Comparison of ENCODE assay signal across 16 cellular contexts in the genomic region with DNA sequence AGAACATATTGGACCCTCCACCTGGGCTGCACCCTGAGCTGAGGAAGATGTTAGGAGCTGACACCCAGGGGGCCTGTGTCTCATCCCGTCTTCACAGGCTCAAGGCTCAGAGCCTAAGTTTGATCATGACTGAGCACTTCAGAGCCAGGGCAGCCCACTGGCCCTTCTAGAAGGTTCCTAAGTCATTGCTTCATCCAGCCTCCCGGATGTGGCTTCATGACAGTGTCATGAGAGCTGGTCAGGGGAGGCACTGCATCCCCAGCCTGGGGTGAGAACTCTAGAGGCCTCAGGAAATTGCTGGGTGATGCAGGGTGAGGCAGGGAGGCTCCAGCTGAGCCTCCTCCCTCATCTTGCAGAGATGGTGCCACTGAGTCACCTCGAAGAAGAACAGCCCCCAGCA. TPM values are rescaled to one million over a fixed set of nuclear protein-coding genes. Genes with fewer than 3 reads are reported as not detected.
A peak's percentile ranks its signal among the peaks of the same experiment; 100 is the strongest.
DNase-seq lines count a peak whose midpoint lies in the region; ATAC-seq and TF ChIP-seq lines count a peak whose summit lies in the region.
"Had no signal": no experiment of that assay in that cellular context is flagged by ENCODE, and none has a peak within 500 bp of the region (broad histone marks: within the 10 kb centered on the region; RNA-seq: fewer than 3 reads in every experiment).

No MANE protein-coding gene starts in this region.

- ATAC-seq in left lung (no peak), GM18868 (IDR thresholded peaks at IDR 0.05; ENCODE audit: unreplicated experiment) (no peak)

- H3K27ac ChIP-seq in osteoblast (ENCODE audit: low read depth, low read length) (no peak overlapping the region), left lung (peak overlapping the region in 1 of 2 donors; percentile 55), endodermal cell (ENCODE audit: low read depth, low read length) (no peak overlapping the region)
- H3K27ac ChIP-seq: adrenal gland, suprapubic skin had no signal

- intact Hi-C loops in activated T-helper 2 cell treated with anti-CD3 and anti-CD28 coated beads, Interferon-gamma antibody, Interleukin-2, Interleukin-4, amounts not matched to agents 10 μg/mL and 5 μg/mL and 100 μg/mL, durations not matched to agents 14 hours and 24 hours and 36 hours (cut with micrococcal nuclease), result no loop called here
- intact Hi-C loops in left lung (cut with DNase I), result no loop called here

- no peaks in the 10 kb centered on the region for H3K27me3 Mint-ChIP-seq in activated T-helper 2 cell treated with anti-CD3 and anti-CD28 coated beads, Interferon-gamma antibody, Interleukin-2, Interleukin-4, amounts not matched to agents 10 μg/mL and 5 μg/mL and 100 μg/mL, durations not matched to agents 14 hours and 24 hours and 36 hours (ENCODE audit: low read depth)
- no peaks in the 10 kb centered on the region for H3K27me3 Mint-ChIP-seq in endodermal cell (ENCODE audit: insufficient read depth)

- TF ChIP-seq CTCF in osteoblast (IDR thresholded peaks at IDR 0.05; ENCODE audit: extremely low read depth, low read depth, low read length) (no peak), left lung (IDR thresholded peaks at IDR 0.05) (no peak), endodermal cell (conservative IDR thresholded peaks at IDR 0.05) (no peak)

- H3K9me3 Mint-ChIP-seq in activated T-helper 2 cell treated with anti-CD3 and anti-CD28 coated beads, Interferon-gamma antibody, Interleukin-2, Interleukin-4, amounts not matched to agents 10 μg/mL and 5 μg/mL and 100 μg/mL, durations not matched to agents 14 hours and 24 hours and 36 hours, result no peaks in the 10 kb centered on the region
- H3K9me3 Mint-ChIP-seq in endodermal cell, result no peaks in the 10 kb centered on the region

- H3K4me1 Mint-ChIP-seq in activated T-helper 2 cell treated with anti-CD3 and anti-CD28 coated beads, Interferon-gamma antibody, Interleukin-2, Interleukin-4, amounts not matched to agents 10 μg/mL and 5 μg/mL and 100 μg/mL, durations not matched to agents 14 hours and 24 hours and 36 hours (ENCODE audit: low read depth), result peaks cover 8% of the 10 kb centered on the region
- H3K4me1 Mint-ChIP-seq in endodermal cell, result no peaks in the 10 kb centered on the region

- peaks cover 1% of the 10 kb centered on the region for H4K20me1 ChIP-seq in osteoblast (ENCODE audit: insufficient read depth, low read length)

- H3K36me3 ChIP-seq in osteoblast (ENCODE audit: insufficient read depth, low read length) (peaks cover 31% of the 10 kb centered on the region), left lung (peaks cover 0 to 96% of the 10 kb centered on the region in 2 donors), endodermal cell (ENCODE audit: control insufficient read depth, insufficient read depth, low read length) (peaks cover 47% of the 10 kb centered on the region)

- WGBS in endodermal cell (ENCODE audit: insufficient coverage in 1 of 2, insufficient read length in 1 of 2), 2 experiments, result 93 to 100% methylated on average over 3 of the region's 3 CpGs

- H2AFZ ChIP-seq in osteoblast (ENCODE audit: low read length), result no peak overlapping the region

- H3K4me3 ChIP-seq in osteoblast (ENCODE audit: insufficient read depth, low read length), result no peak overlapping the region
- no peak overlapping the region for H3K4me3 ChIP-seq in left lung
- no peak overlapping the region for H3K4me3 ChIP-seq in endodermal cell (ENCODE audit: low read length)
- H3K4me3 ChIP-seq: adrenal gland, suprapubic skin had no signal

- H3K27ac Mint-ChIP-seq in activated T-helper 2 cell treated with anti-CD3 and anti-CD28 coated beads, Interferon-gamma antibody, Interleukin-2, Interleukin-4, amounts not matched to agents 10 μg/mL and 5 μg/mL and 100 μg/mL, durations not matched to agents 14 hours and 24 hours and 36 hours, result peak overlapping the region; percentile 24
- no peak overlapping the region for H3K27ac Mint-ChIP-seq in endodermal cell

- no peak overlapping the region for H3K9ac ChIP-seq in endodermal cell (ENCODE audit: extremely low read depth, low read length, poor library complexity, severe bottlenecking)

- no peak overlapping the region for H3K4me2 ChIP-seq in osteoblast (ENCODE audit: insufficient read depth, low read length)

- H3K27me3 ChIP-seq in osteoblast (ENCODE audit: insufficient read depth, low read length) (no peaks in the 10 kb centered on the region), left lung (no peaks in the 10 kb centered on the region), endodermal cell (ENCODE audit: control insufficient read depth, insufficient read depth, low read length, poor library complexity, severe bottlenecking) (no peaks in the 10 kb centered on the region)
- H3K27me3 ChIP-seq: adrenal gland, suprapubic skin had no signal

- H3K9me3 ChIP-seq in osteoblast (ENCODE audit: low read depth, low read length) (no peaks in the 10 kb centered on the region), left lung (no peaks in the 10 kb centered on the region), endodermal cell (ENCODE audit: control insufficient read depth, low read length) (no peaks in the 10 kb centered on the region)
- H3K9me3 ChIP-seq: adrenal gland, suprapubic skin had no signal

- H3K4me3 Mint-ChIP-seq in activated T-helper 2 cell treated with anti-CD3 and anti-CD28 coated beads, Interferon-gamma antibody, Interleukin-2, Interleukin-4, amounts not matched to agents 10 μg/mL and 5 μg/mL and 100 μg/mL, durations not matched to agents 14 hours and 24 hours and 36 hours (ENCODE audit: low read depth), result no peak overlapping the region
- no peak overlapping the region for H3K4me3 Mint-ChIP-seq in endodermal cell

- H3K79me2 ChIP-seq in osteoblast (ENCODE audit: insufficient read depth, low read length), result no peaks in the 10 kb centered on the region

- peak; percentile 60 for DNase-seq in SIG-M5 treated with dmso at 0.1 percent for 504 hours (lab: John Stamatoyannopoulos, UW; ENCODE audit: unreplicated experiment)
- no peak for DNase-seq in SIG-M5 (lab: John Stamatoyannopoulos, UW)
- peak; percentile 45 to 47 for DNase-seq in NOMO-1 (lab: John Stamatoyannopoulos, UW; ENCODE audit: unreplicated experiment in 2 of 2)
- DNase-seq in activated T-helper 2 cell treated with anti-CD3 and anti-CD28 coated beads, Interferon-gamma antibody, Interleukin-2, Interleukin-4, amounts not matched to agents 10 μg/mL and 5 μg/mL and 100 μg/mL, durations not matched to agents 14 hours and 24 hours and 36 hours (ENCODE audit: low spot score), result no peak
- peak; percentile 77 for DNase-seq in osteoblast (ENCODE audit: insufficient read length, low spot score, missing footprints)
- no peak for DNase-seq in left lung
- DNase-seq in endodermal cell, result no peak
- DNase-seq: adrenal gland, dermis blood vessel endothelial cell, NCI-H1092, NCI-H226, RPMI8226, T-helper 9 cell had no signal

- H3K4me1 ChIP-seq in osteoblast (ENCODE audit: insufficient read depth, low read length) (no peaks in the 10 kb centered on the region), left lung (peaks cover 0 to 8% of the 10 kb centered on the region in 2 donors), endodermal cell (ENCODE audit: control insufficient read depth, insufficient read depth, low read length) (no peaks in the 10 kb centered on the region)
- H3K4me1 ChIP-seq: adrenal gland, suprapubic skin had no signal

- H3K36me3 Mint-ChIP-seq in activated T-helper 2 cell treated with anti-CD3 and anti-CD28 coated beads, Interferon-gamma antibody, Interleukin-2, Interleukin-4, amounts not matched to agents 10 μg/mL and 5 μg/mL and 100 μg/mL, durations not matched to agents 14 hours and 24 hours and 36 hours (ENCODE audit: low read depth), result peaks cover 44% of the 10 kb centered on the region
- peaks cover 51% of the 10 kb centered on the region for H3K36me3 Mint-ChIP-seq in endodermal cell (ENCODE audit: low read depth)

RNA-seq across cellular contexts. Expression of a gene that starts 24.9 kb away (rescaled TPM):
- total RNA-seq in activated T-helper 2 cell treated with anti-CD3 and anti-CD28 coated beads, Interferon-gamma antibody, Interleukin-2, Interleukin-4, amounts not matched to agents 10 μg/mL and 5 μg/mL and 100 μg/mL, durations not matched to agents 14 hours and 24 hours and 36 hours, result 19.4 and 21.4 TPM in 2 replicates
- 25.7 and 28.0 TPM in 2 replicates for total RNA-seq in osteoblast
- 10 to 100 TPM; 34.1 to 35.3 TPM for total RNA-seq in left lung
- 10 to 100 TPM; 52.9 to 58.8 TPM for total RNA-seq in endodermal cell
- polyA plus RNA-seq in endodermal cell (2013, experiment 1 of 2), result 57.1 TPM
- 50.7 TPM for polyA plus RNA-seq in endodermal cell (2013, experiment 2 of 2)

RNA-seq across cellular contexts. Expression of a gene that starts 30.5 kb away (rescaled TPM):
- total RNA-seq in activated T-helper 2 cell treated with anti-CD3 and anti-CD28 coated beads, Interferon-gamma antibody, Interleukin-2, Interleukin-4, amounts not matched to agents 10 μg/mL and 5 μg/mL and 100 μg/mL, durations not matched to agents 14 hours and 24 hours and 36 hours, result 16.6 and 17.2 TPM in 2 replicates
- total RNA-seq in osteoblast, result 5.4 and 5.6 TPM in 2 replicates
- total RNA-seq in left lung, result 10 to 100 TPM; 17.0 to 30.3 TPM
- 10 to 100 TPM; 13.0 to 15.1 TPM for total RNA-seq in endodermal cell
- 9.3 TPM for polyA plus RNA-seq in endodermal cell (2013, experiment 1 of 2)
- 8.2 TPM for polyA plus RNA-seq in endodermal cell (2013, experiment 2 of 2)

RNA-seq across cellular contexts. Expression of a gene that starts 41.3 kb away (rescaled TPM):
- 41.4 and 43.3 TPM in 2 replicates for total RNA-seq in activated T-helper 2 cell treated with anti-CD3 and anti-CD28 coated beads, Interferon-gamma antibody, Interleukin-2, Interleukin-4, amounts not matched to agents 10 μg/mL and 5 μg/mL and 100 μg/mL, durations not matched to agents 14 hours and 24 hours and 36 hours
- total RNA-seq in osteoblast, result 0.29 and 0.72 TPM in 2 replicates
- 1 to 10 TPM; 3.1 to 5.4 TPM for total RNA-seq in left lung
- not detected for total RNA-seq in endodermal cell
- not detected for polyA plus RNA-seq in endodermal cell (2013, experiment 1 of 2)
- polyA plus RNA-seq in endodermal cell (2013, experiment 2 of 2), result not detected

RNA-seq across cellular contexts. Expression of a gene that starts 45.6 kb away (rescaled TPM):
- total RNA-seq in activated T-helper 2 cell treated with anti-CD3 and anti-CD28 coated beads, Interferon-gamma antibody, Interleukin-2, Interleukin-4, amounts not matched to agents 10 μg/mL and 5 μg/mL and 100 μg/mL, durations not matched to agents 14 hours and 24 hours and 36 hours, result 37.0 and 41.2 TPM in 2 replicates
- total RNA-seq in osteoblast (110 and 126 TPM in 2 replicates), left lung (100 to 1,000 TPM; 577 to 986 TPM), endodermal cell (10 to 100 TPM; 10.6 to 11.0 TPM)
- polyA plus RNA-seq in endodermal cell (2013, experiment 1 of 2), result 6.8 TPM
- polyA plus RNA-seq in endodermal cell (2013, experiment 2 of 2), result 3.1 TPM
- total RNA-seq: osteocyte had no signal

Comparison
In these comparisons a context has a peak if more than half of its experiments do, and no peak if none do; other contexts are left out.
1. DNase-seq: peak in SIG-M5 treated with dmso at 0.1 percent for 504 hours (single experiment), NOMO-1 (2 of 2) and osteoblast (single experiment); none in SIG-M5 (single experiment), activated T-helper 2 cell treated with anti-CD3 and anti-CD28 coated beads, Interferon-gamma antibody, Interleukin-2, Interleukin-4, amounts not matched to agents 10 μg/mL and 5 μg/mL and 100 μg/mL, durations not matched to agents 14 hours and 24 hours and 36 hours (single experiment), left lung (0 of 2) and endodermal cell (single experiment).